In genomic region chr1:203671808-203672207, GRCh38 we compare ENCODE assay signal across 1 cellular context.
TF ChIP-seq lines count a peak whose summit lies in the region.

No MANE protein-coding gene starts in this region.

TF ChIP-seq in WTC11, 78 proteins besides CTCF, POLR2A, EP300 and RAD21 (continued from another document):
- TF ChIP-seq ARID4B (CRISPR knock-in tag; IDR thresholded peaks at IDR 0.05; ENCODE audit: borderline replicate concordance) (no peak), CREB1 (CRISPR knock-in tag; IDR thresholded peaks at IDR 0.05) (no peak), TP53 (CRISPR knock-in tag; IDR thresholded peaks at IDR 0.05) (no peak), ATF1 (CRISPR knock-in tag; IDR thresholded peaks at IDR 0.05) (no peak), ZNF121 (CRISPR knock-in tag; IDR thresholded peaks at IDR 0.05) (no peak)
